ENCODE assay signal across 17 cellular contexts in genomic region chr4:113153529-113154101, GRCh38.
A peak's percentile ranks its signal among the peaks of the same experiment; 100 is the strongest.
DNase-seq lines count a peak whose midpoint lies in the region; ATAC-seq and TF ChIP-seq lines count a peak whose summit lies in the region.
"Had no signal": no experiment of that assay in that cellular context is flagged by ENCODE, and none has a peak within 500 bp of the region (broad histone marks: within the 10 kb centered on the region; RNA-seq: fewer than 3 reads in every experiment).

No MANE protein-coding gene starts in this region.

- DNase-seq in MCF 10A (ENCODE audit: unreplicated experiment) (peak; percentile 70), breast epithelium (ENCODE audit: low spot score in 2 of 2) (no peak), NCI-H82 treated with DMSO at 0.1 percent for 48 hours (lab: John Stamatoyannopoulos, UW; ENCODE audit: unreplicated experiment) (peak; percentile 85), epithelial cell of prostate (ENCODE audit: low read depth, low spot score) (peak; percentile 8), upper lobe of right lung (no peak)
- no peak for DNase-seq in stimulated activated CD4-positive, alpha-beta T cell treated with anti-CD3 and anti-CD28 coated beads, Interleukin-12 subunit alpha, Interleukin-12 subunit beta, amount 100 ng/mL, for 4 hours
- DNase-seq: activated CD8-positive, alpha-beta memory T cell treated with anti-CD3 and anti-CD28 coated beads, Interleukin-2, amount 10 ng/mL, durations not matched to agents 7 days and 5 days; activated naive CD4-positive, alpha-beta T cell treated with anti-CD3 and anti-CD28 coated beads, Interleukin-2, amount 50 U/mL, for 16 hours; mucosa of descending colon; NCI-H526; SHP77 treated with DMSO at 0.1 percent for 48 hours; stimulated activated CD4-positive, alpha-beta T cell treated with anti-CD3 and anti-CD28 coated beads, Interleukin-4, amount 100 ng/mL, for 1 hour; uterus had no signal

- H3K27me3 ChIP-seq in breast epithelium (no peaks in the 10 kb centered on the region), upper lobe of right lung (no peaks in the 10 kb centered on the region)
- H3K27me3 ChIP-seq: uterus had no signal

- H3K4me3 ChIP-seq in breast epithelium = no peak overlapping the region
- H3K4me3 ChIP-seq in upper lobe of right lung = no peak overlapping the region
- H3K4me3 ChIP-seq: coronary artery, mucosa of descending colon, uterus had no signal

- H3K4me1 ChIP-seq in breast epithelium (no peaks in the 10 kb centered on the region), upper lobe of right lung (no peaks in the 10 kb centered on the region)
- H3K4me1 ChIP-seq: uterus had no signal

- peaks cover 4% of the 10 kb centered on the region for H3K36me3 ChIP-seq in breast epithelium
- no peaks in the 10 kb centered on the region for H3K36me3 ChIP-seq in upper lobe of right lung
- H3K36me3 ChIP-seq: uterus had no signal

- CTCF ChIA-PET in MCF 10A (lab: Yijun Ruan, JAX) = interaction anchor here (0.5 to 2.2 kb wide), 6 partner anchors 11 to 731 kb away, joined by 3 to 8 read pairs (median 3); no protein-coding TSS in a partner anchor

- no peaks in the 10 kb centered on the region for H3K36me3 Mint-ChIP-seq in MCF 10A (ENCODE audit: insufficient read depth, unreplicated experiment)
- H3K36me3 Mint-ChIP-seq: activated CD8-positive, alpha-beta memory T cell treated with anti-CD3 and anti-CD28 coated beads, Interleukin-2, amount 10 ng/mL, durations not matched to agents 7 days and 5 days; stimulated activated memory B cell treated with anti-CD40 and anti-IgM and Interleukin-4, amounts not matched to agents 10 μg/mL and 1 μg/mL and 100 μg/mL, for 72 hours had no signal

- no TSS peak for BruUV-seq in MCF 10A (replicated peaks; lab: Mats Ljungman, UMichigan)

- H3K9me3 ChIP-seq in breast epithelium = no peaks in the 10 kb centered on the region
- no peaks in the 10 kb centered on the region for H3K9me3 ChIP-seq in upper lobe of right lung
- H3K9me3 ChIP-seq: mucosa of descending colon, uterus had no signal

- POLR2A ChIA-PET in MCF 10A (lab: Yijun Ruan, JAX) = interaction anchor here (0.7 kb wide), 2 partner anchors 27 to 48 kb away, joined by 3 to 4 read pairs; no protein-coding TSS in a partner anchor

- no peak for TF ChIP-seq POLR2A in breast epithelium (IDR thresholded peaks at IDR 0.05)

- no peak overlapping the region for H3K4me3 Mint-ChIP-seq in MCF 10A (ENCODE audit: unreplicated experiment)
- H3K4me3 Mint-ChIP-seq: activated CD8-positive, alpha-beta memory T cell treated with anti-CD3 and anti-CD28 coated beads, Interleukin-2, amount 10 ng/mL, durations not matched to agents 7 days and 5 days; stimulated activated memory B cell treated with anti-CD40 and anti-IgM and Interleukin-4, amounts not matched to agents 10 μg/mL and 1 μg/mL and 100 μg/mL, for 72 hours had no signal

- no peaks in the 10 kb centered on the region for H3K27me3 Mint-ChIP-seq in MCF 10A (ENCODE audit: insufficient read depth, unreplicated experiment)
- H3K27me3 Mint-ChIP-seq: stimulated activated memory B cell treated with anti-CD40 and anti-IgM and Interleukin-4, amounts not matched to agents 10 μg/mL and 1 μg/mL and 100 μg/mL, for 72 hours had no signal

- H3K4me1 Mint-ChIP-seq in MCF 10A (ENCODE audit: insufficient read depth, unreplicated experiment) = no peaks in the 10 kb centered on the region
- H3K4me1 Mint-ChIP-seq: activated CD8-positive, alpha-beta memory T cell treated with anti-CD3 and anti-CD28 coated beads, Interleukin-2, amount 10 ng/mL, durations not matched to agents 7 days and 5 days; stimulated activated memory B cell treated with anti-CD40 and anti-IgM and Interleukin-4, amounts not matched to agents 10 μg/mL and 1 μg/mL and 100 μg/mL, for 72 hours had no signal

- no peak overlapping the region for H3K27ac ChIP-seq in breast epithelium
- no peak overlapping the region for H3K27ac ChIP-seq in epithelial cell of prostate
- no peak overlapping the region for H3K27ac ChIP-seq in upper lobe of right lung
- H3K27ac ChIP-seq: coronary artery, uterus had no signal

- ATAC-seq in upper lobe of right lung = peak; percentile 64
- no peak for ATAC-seq in GM21529 (IDR thresholded peaks at IDR 0.05; ENCODE audit: unreplicated experiment)
- ATAC-seq in GM18870 (IDR thresholded peaks at IDR 0.05; ENCODE audit: unreplicated experiment) = no peak
- ATAC-seq: activated CD8-positive, alpha-beta memory T cell treated with anti-CD3 and anti-CD28 coated beads, Interleukin-2, amount 10 ng/mL, durations not matched to agents 7 days and 5 days; mucosa of descending colon; stimulated activated memory B cell treated with anti-CD40 and anti-IgM and Interleukin-4, amounts not matched to agents 10 μg/mL and 1 μg/mL and 100 μg/mL, for 72 hours had no signal

- no peak overlapping the region for H3K27ac Mint-ChIP-seq in MCF 10A (ENCODE audit: low read depth, unreplicated experiment)
- H3K27ac Mint-ChIP-seq: activated CD8-positive, alpha-beta memory T cell treated with anti-CD3 and anti-CD28 coated beads, Interleukin-2, amount 10 ng/mL, durations not matched to agents 7 days and 5 days; stimulated activated memory B cell treated with anti-CD40 and anti-IgM and Interleukin-4, amounts not matched to agents 10 μg/mL and 1 μg/mL and 100 μg/mL, for 72 hours had no signal

- intact Hi-C loops in MCF 10A (cut with micrococcal nuclease) (loop anchor here (2.0 to 10.0 kb wide), 2 partner anchors 47 to 519 kb away; partner anchors contain the start of genes LARP7 and ZGRF1), breast epithelium (cut with DNase I; ENCODE audit: low total_unique reads) (no loop called here), upper lobe of right lung (cut with DNase I) (no loop called here)

- H3K9me3 Mint-ChIP-seq in MCF 10A (ENCODE audit: unreplicated experiment) = no peaks in the 10 kb centered on the region
- H3K9me3 Mint-ChIP-seq: stimulated activated memory B cell treated with anti-CD40 and anti-IgM and Interleukin-4, amounts not matched to agents 10 μg/mL and 1 μg/mL and 100 μg/mL, for 72 hours had no signal

- no peak for TF ChIP-seq CTCF in MCF 10A (IDR thresholded peaks at IDR 0.05; ENCODE audit: unreplicated experiment)
- TF ChIP-seq CTCF in breast epithelium (IDR thresholded peaks at IDR 0.05) = no peak
- TF ChIP-seq CTCF in upper lobe of right lung (IDR thresholded peaks at IDR 0.05) = peak; percentile 15

Comparison
In these comparisons a context has a peak if more than half of its experiments do, and no peak if none do; other contexts are left out.
1. DNase-seq: peak in MCF 10A (single experiment), NCI-H82 treated with DMSO at 0.1 percent for 48 hours (single experiment) and epithelial cell of prostate (single experiment); none in breast epithelium (0 of 2), upper lobe of right lung (single experiment) and stimulated activated CD4-positive, alpha-beta T cell treated with anti-CD3 and anti-CD28 coated beads, Interleukin-12 subunit alpha, Interleukin-12 subunit beta, amount 100 ng/mL, for 4 hours (single experiment).